In the genomic region with DNA sequence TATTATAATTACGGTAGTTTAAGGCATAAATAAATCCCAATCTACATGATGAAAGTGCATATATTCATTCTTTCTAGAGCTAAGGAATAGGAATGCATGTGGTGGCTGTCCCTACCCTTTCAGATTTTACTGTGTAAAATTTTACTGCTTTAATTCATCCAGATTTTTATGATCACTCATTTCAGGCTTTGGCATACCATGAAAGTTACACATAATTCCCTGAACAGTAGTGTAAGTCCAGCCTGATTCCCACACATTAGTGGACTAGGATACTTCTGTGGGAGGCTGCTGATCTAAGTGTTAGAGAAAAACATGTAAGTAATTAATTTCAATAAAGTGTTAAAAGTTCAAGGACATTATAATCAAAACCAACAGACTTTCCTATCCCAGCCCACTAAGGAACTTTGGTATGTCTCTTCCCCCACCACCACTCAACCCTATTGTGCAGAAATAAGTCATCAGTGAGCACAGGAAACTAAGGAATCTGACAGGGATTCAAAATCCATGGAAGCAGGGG, we compare ENCODE assay signal across 19 cellular contexts.
"Had no signal": no experiment of that assay in that cellular context is flagged by ENCODE, and none has a peak within 500 bp of the region (broad histone marks: within the 10 kb centered on the region; RNA-seq: fewer than 3 reads in every experiment).

No MANE protein-coding gene starts in this region.

- H3K36me3 ChIP-seq: adrenal gland, ovary, WERI-Rb-1 had no signal

- DNase-seq: activated CD4-positive, alpha-beta T cell treated with anti-CD3 and anti-CD28 coated beads for 1 hour; activated CD4-positive, alpha-beta T cell treated with anti-CD3 and anti-CD28 coated beads, Interleukin-2, amount 50 U/mL, for 4 hours; activated effector memory CD4-positive, alpha-beta T cell treated with anti-CD3 and anti-CD28 coated beads, Interleukin-2, amount 50 U/mL, for 16 hours; activated T-cell treated with anti-CD3 and anti-CD28 coated beads, Interleukin-2, amount 50 U/mL, for 72 hours; adrenal gland; effector memory CD8-positive, alpha-beta T cell; mucosa of descending colon; naive B cell; ovary; psoas muscle; right cardiac atrium; small intestine; stimulated activated CD4-positive, alpha-beta T cell treated with anti-CD3 and anti-CD28 coated beads, Interleukin-4, amount 100 ng/mL, for 24 hours; T-helper 2 cell; WERI-Rb-1 had no signal

- H3K27ac Mint-ChIP-seq: activated naive CD4-positive, alpha-beta T cell treated with anti-CD3 and anti-CD28 coated beads, Interleukin-2, amount 50 U/mL, for 24 hours; activated T-cell treated with anti-CD3 and anti-CD28 coated beads, Interleukin-2, amount 50 U/mL, for 72 hours; effector memory CD8-positive, alpha-beta T cell; stimulated activated memory B cell treated with anti-CD40 and anti-IgM and Interleukin-4, amounts not matched to agents 10 μg/mL and 1 μg/mL and 100 μg/mL, for 72 hours had no signal

- H3K27me3 ChIP-seq: adrenal gland, ovary had no signal

- FAIRE-seq: small intestine had no signal

- H3K36me3 Mint-ChIP-seq: activated naive CD4-positive, alpha-beta T cell treated with anti-CD3 and anti-CD28 coated beads, Interleukin-2, amount 50 U/mL, for 24 hours; memory B cell; naive B cell; stimulated activated memory B cell treated with anti-CD40 and anti-IgM and Interleukin-4, amounts not matched to agents 10 μg/mL and 1 μg/mL and 100 μg/mL, for 72 hours had no signal

- ATAC-seq: activated T-cell treated with anti-CD3 and anti-CD28 coated beads, Interleukin-2, amount 50 U/mL, for 72 hours; effector memory CD8-positive, alpha-beta T cell; mucosa of descending colon; right cardiac atrium; stimulated activated memory B cell treated with anti-CD40 and anti-IgM and Interleukin-4, amounts not matched to agents 10 μg/mL and 1 μg/mL and 100 μg/mL, for 72 hours had no signal

- H3K9me3 Mint-ChIP-seq: activated naive CD4-positive, alpha-beta T cell treated with anti-CD3 and anti-CD28 coated beads, Interleukin-2, amount 50 U/mL, for 24 hours; effector memory CD8-positive, alpha-beta T cell; memory B cell; stimulated activated memory B cell treated with anti-CD40 and anti-IgM and Interleukin-4, amounts not matched to agents 10 μg/mL and 1 μg/mL and 100 μg/mL, for 72 hours had no signal

- H3K27me3 Mint-ChIP-seq: activated naive CD4-positive, alpha-beta T cell treated with anti-CD3 and anti-CD28 coated beads, Interleukin-2, amount 50 U/mL, for 24 hours had no signal

- H3K4me3 Mint-ChIP-seq: activated naive CD4-positive, alpha-beta T cell treated with anti-CD3 and anti-CD28 coated beads, Interleukin-2, amount 50 U/mL, for 24 hours; activated T-cell treated with anti-CD3 and anti-CD28 coated beads, Interleukin-2, amount 50 U/mL, for 72 hours; effector memory CD8-positive, alpha-beta T cell; memory B cell; naive B cell; stimulated activated memory B cell treated with anti-CD40 and anti-IgM and Interleukin-4, amounts not matched to agents 10 μg/mL and 1 μg/mL and 100 μg/mL, for 72 hours had no signal

- H3K4me1 ChIP-seq: adrenal gland, psoas muscle had no signal

- H3K9me3 ChIP-seq: adrenal gland, mucosa of descending colon, ovary, psoas muscle had no signal

- H3K27ac ChIP-seq: adrenal gland, epithelial cell of prostate, ovary, psoas muscle, WERI-Rb-1 had no signal

- H3K4me3 ChIP-seq: adrenal gland, mucosa of descending colon, ovary, psoas muscle had no signal

- H3K4me1 Mint-ChIP-seq: memory B cell; naive B cell; stimulated activated memory B cell treated with anti-CD40 and anti-IgM and Interleukin-4, amounts not matched to agents 10 μg/mL and 1 μg/mL and 100 μg/mL, for 72 hours had no signal
